15 cellular contexts compared by ENCODE assay signal in genomic region chr4:150212927-150213326, GRCh38.
DNase-seq lines count a peak whose midpoint lies in the region; ATAC-seq and TF ChIP-seq lines count a peak whose summit lies in the region.
"Had no signal": no experiment of that assay in that cellular context is flagged by ENCODE, and none has a peak within 500 bp of the region (broad histone marks: within the 10 kb centered on the region; RNA-seq: fewer than 3 reads in every experiment).

No MANE protein-coding gene starts in this region.

- intact Hi-C loops in PC-9 (cut with micrococcal nuclease; ENCODE audit: unreplicated experiment), result loop anchor here (1.0 to 10.0 kb wide), 3 partner anchors 94 to 206 kb away; no protein-coding TSS in a partner anchor
- intact Hi-C loops in activated CD4-positive, alpha-beta T cell treated with anti-CD3 and anti-CD28 coated beads for 36 hours (cut with DNase I, micrococcal nuclease), result no loop called here

- peak overlapping the region in 1 of 2 experiments; percentile 19 for H2BK12ac ChIP-seq in mesenchymal stem cell (ENCODE audit: low read length in 2 of 2)

- CTCF ChIA-PET in PC-9 (lab: Charles Lee), result no interaction called here
- CTCF ChIA-PET in activated CD4-positive, alpha-beta T cell treated with anti-CD3 and anti-CD28 coated beads for 36 hours (lab: Charles Lee), result no interaction called here

- no peak overlapping the region for H3K4me3 Mint-ChIP-seq in activated CD4-positive, alpha-beta T cell treated with anti-CD3 and anti-CD28 coated beads for 36 hours
- H3K4me3 Mint-ChIP-seq: activated T-cell treated with anti-CD3 and anti-CD28 coated beads, Interleukin-2, amount 50 U/mL, for 72 hours; naive thymus-derived CD8-positive, alpha-beta T cell had no signal

- H3K4me1 ChIP-seq in PC-9 (replicated peaks; ENCODE audit: insufficient read depth) (peaks cover 56% of the 10 kb centered on the region), mesendoderm (ENCODE audit: control insufficient read depth, low read depth, low read length) (no peaks in the 10 kb centered on the region), mesenchymal stem cell (ENCODE audit: control insufficient read depth, insufficient read depth, low read depth, low read length) (peaks cover 2% of the 10 kb centered on the region)

- no peaks in the 10 kb centered on the region for H3K27me3 ChIP-seq in PC-9 (ENCODE audit: insufficient read depth, low read depth)
- H3K27me3 ChIP-seq in mesendoderm (ENCODE audit: insufficient read depth, low read length, poor library complexity), result no peaks in the 10 kb centered on the region
- H3K27me3 ChIP-seq in mesenchymal stem cell (ENCODE audit: control insufficient read depth in 1 of 2, insufficient read depth in 1 of 2, low read length in 2 of 2), result no peaks in the 10 kb centered on the region
- H3K27me3 ChIP-seq: adrenal gland had no signal

- H3K27ac ChIP-seq in PC-9 (peak overlapping the region; percentile 43), mesendoderm (ENCODE audit: low read depth, low read length) (no peak overlapping the region), mesenchymal stem cell (ENCODE audit: low read length, poor library complexity, severe bottlenecking) (no peak overlapping the region)
- H3K27ac ChIP-seq: adrenal gland had no signal

- H2BK15ac ChIP-seq in mesendoderm (replicated peaks; ENCODE audit: low read depth) (no peak overlapping the region), mesenchymal stem cell (ENCODE audit: low read depth, poor library complexity, severe bottlenecking) (no peak overlapping the region)

- H3K27me3 Mint-ChIP-seq in activated CD4-positive, alpha-beta T cell treated with anti-CD3 and anti-CD28 coated beads for 36 hours, result peaks cover 3% of the 10 kb centered on the region

- H3K4me3 ChIP-seq in PC-9 (no peak overlapping the region), mesendoderm (ENCODE audit: low read length) (no peak overlapping the region), mesenchymal stem cell (ENCODE audit: insufficient read depth in 1 of 2, low read depth in 1 of 2, low read length in 2 of 2) (no peak overlapping the region)
- H3K4me3 ChIP-seq: adrenal gland had no signal

- peak; percentile 61 for ATAC-seq in GM18868 (IDR thresholded peaks at IDR 0.05; ENCODE audit: unreplicated experiment)
- peak; percentile 47 for ATAC-seq in HG02973 (IDR thresholded peaks at IDR 0.05; ENCODE audit: unreplicated experiment)
- ATAC-seq in activated CD4-positive, alpha-beta T cell treated with anti-CD3 and anti-CD28 coated beads for 36 hours, result no peak
- ATAC-seq: naive thymus-derived CD8-positive, alpha-beta T cell had no signal

- no peaks in the 10 kb centered on the region for H3K9me2 ChIP-seq in PC-9 (ENCODE audit: insufficient read depth)

- H4K5ac ChIP-seq in mesendoderm (ENCODE audit: low read length), result no peak overlapping the region

- no peaks in the 10 kb centered on the region for H3K9me3 ChIP-seq in PC-9 (ENCODE audit: insufficient read depth, low read depth)
- H3K9me3 ChIP-seq in mesenchymal stem cell (ENCODE audit: control insufficient read depth, low read length), result no peaks in the 10 kb centered on the region
- H3K9me3 ChIP-seq: adrenal gland had no signal

- H2AK5ac ChIP-seq in mesendoderm (ENCODE audit: low read length) (no peak overlapping the region), mesenchymal stem cell (ENCODE audit: low read length, severe bottlenecking) (no peak overlapping the region)

- H3K79me2 ChIP-seq in PC-9 (ENCODE audit: low read depth) (no peaks in the 10 kb centered on the region), mesendoderm (ENCODE audit: control insufficient read depth, insufficient read depth, low read length) (no peaks in the 10 kb centered on the region)

- H3K4me2 ChIP-seq in PC-9 (peak overlapping the region; percentile 1; the same call in 1 of the 2 replicates), mesendoderm (ENCODE audit: low read length) (no peak overlapping the region), mesenchymal stem cell (ENCODE audit: low read length, poor library complexity, severe bottlenecking) (no peak overlapping the region)

- H3K23ac ChIP-seq in mesendoderm (ENCODE audit: low read length) (no peak overlapping the region), mesenchymal stem cell (ENCODE audit: low read length in 2 of 2) (no peak overlapping the region)

- H4K8ac ChIP-seq in mesendoderm (ENCODE audit: low read depth, low read length) (no peak overlapping the region), mesenchymal stem cell (ENCODE audit: low read length) (no peak overlapping the region)

- H3K36me3 ChIP-seq in PC-9 (ENCODE audit: low read depth), result no peaks in the 10 kb centered on the region
- no peaks in the 10 kb centered on the region for H3K36me3 ChIP-seq in mesendoderm (ENCODE audit: control insufficient read depth, insufficient read depth, low read length)
- no peaks in the 10 kb centered on the region for H3K36me3 ChIP-seq in mesenchymal stem cell (ENCODE audit: control insufficient read depth in 1 of 2, insufficient read depth in 2 of 2, low read depth in 1 of 2, low read length in 2 of 2)
- H3K36me3 ChIP-seq: adrenal gland had no signal

- POLR2A ChIA-PET in PC-9 (lab: Charles Lee; ENCODE audit: unreplicated experiment), result no interaction called here
- POLR2A ChIA-PET in activated CD4-positive, alpha-beta T cell treated with anti-CD3 and anti-CD28 coated beads for 36 hours (lab: Charles Lee), result no interaction called here

- H4K91ac ChIP-seq in mesenchymal stem cell (ENCODE audit: low read length), result no peak overlapping the region

- DNase-seq in PC-9 (peak; percentile 65 to 80), mesendoderm (peak; percentile 80), GM13976 (ENCODE audit: low spot score) (no peak), mesenchymal stem cell (no peak), GF-D8 (lab: John Stamatoyannopoulos, UW) (no peak)
- no peak for DNase-seq in activated CD4-positive, alpha-beta T cell treated with anti-CD3 and anti-CD28 coated beads for 36 hours
- DNase-seq: activated T-cell treated with anti-CD3 and anti-CD28 coated beads, Interleukin-2, amount 50 U/mL, for 72 hours; adrenal gland; MV-4-11; naive thymus-derived CD8-positive, alpha-beta T cell; NCI-H446; stimulated activated CD8-positive, alpha-beta memory T cell treated with anti-CD3 and anti-CD28 coated beads, Interleukin-4, amount 100 ng/mL, for 48 hours; T-helper 9 cell had no signal

- H3K36me3 Mint-ChIP-seq in activated CD4-positive, alpha-beta T cell treated with anti-CD3 and anti-CD28 coated beads for 36 hours (ENCODE audit: low read depth), result no peaks in the 10 kb centered on the region
- H3K36me3 Mint-ChIP-seq: naive thymus-derived CD8-positive, alpha-beta T cell had no signal

- no peak overlapping the region for H2AFZ ChIP-seq in PC-9
- H2AFZ ChIP-seq in mesenchymal stem cell (ENCODE audit: low read depth, low read length), result no peak overlapping the region

- no peak overlapping the region for H3K9ac ChIP-seq in mesendoderm (ENCODE audit: low read length)
- no peak overlapping the region for H3K9ac ChIP-seq in mesenchymal stem cell (ENCODE audit: low read length)

- BruUV-seq in PC-9 (replicated peaks; lab: Mats Ljungman, UMichigan), result no TSS peak

- no peak overlapping the region for H3K27ac Mint-ChIP-seq in activated CD4-positive, alpha-beta T cell treated with anti-CD3 and anti-CD28 coated beads for 36 hours
- H3K27ac Mint-ChIP-seq: activated T-cell treated with anti-CD3 and anti-CD28 coated beads, Interleukin-2, amount 50 U/mL, for 72 hours; naive thymus-derived CD8-positive, alpha-beta T cell had no signal

- no CpG with 5 or more reads among the region's 2 CpGs for WGBS in mesendoderm (ENCODE audit: extremely low coverage, insufficient coverage, low lambda C conversion rate)
- 100% methylated on average over 2 of the region's 2 CpGs for WGBS in mesenchymal stem cell

- H3K56ac ChIP-seq in mesendoderm (ENCODE audit: low read length), result no peak overlapping the region

- in situ Hi-C loops in GM13976 (cut with MboI; ENCODE audit: low sequenced_read_pairs, unreplicated experiment), result loop anchor here (10.0 kb wide), 1 partner anchor 208 kb away; no protein-coding TSS in a partner anchor

- no peak overlapping the region for H2BK120ac ChIP-seq in mesendoderm (ENCODE audit: low read depth, low read length)
- no peak overlapping the region for H2BK120ac ChIP-seq in mesenchymal stem cell (ENCODE audit: low read depth, low read length)

- H3K9me3 Mint-ChIP-seq in activated CD4-positive, alpha-beta T cell treated with anti-CD3 and anti-CD28 coated beads for 36 hours (ENCODE audit: low read depth), result no peaks in the 10 kb centered on the region
- H3K9me3 Mint-ChIP-seq: activated T-cell treated with anti-CD3 and anti-CD28 coated beads, Interleukin-2, amount 50 U/mL, for 72 hours; naive thymus-derived CD8-positive, alpha-beta T cell had no signal

- H3F3A ChIP-seq in PC-9 (ENCODE audit: insufficient read depth, low read depth), result peaks cover 5% of the 10 kb centered on the region; the same call in 1 of the 2 replicates

- TF ChIP-seq CTCF in PC-9 (conservative IDR thresholded peaks at IDR 0.05) (no peak), GM13976 (IDR thresholded peaks at IDR 0.05; ENCODE audit: borderline replicate concordance, control extremely low read depth, extremely low read depth, insufficient read depth, missing control alignments) (no peak)

- H2BK5ac ChIP-seq in mesendoderm (ENCODE audit: low read length) (no peak overlapping the region), mesenchymal stem cell (ENCODE audit: low read depth, low read length, poor library complexity, severe bottlenecking) (no peak overlapping the region)

- H4K20me1 ChIP-seq in PC-9 (ENCODE audit: insufficient read depth), result no peaks in the 10 kb centered on the region

- no peak overlapping the region for H3K4ac ChIP-seq in mesendoderm (ENCODE audit: low read depth, low read length)
- peak overlapping the region in 1 of 2 experiments; percentile 60 for H3K4ac ChIP-seq in mesenchymal stem cell (ENCODE audit: low read depth in 1 of 2, low read length in 2 of 2)

- no peak overlapping the region for H3K18ac ChIP-seq in mesendoderm (ENCODE audit: low read length)
- H3K18ac ChIP-seq in mesenchymal stem cell (ENCODE audit: low read depth in 1 of 2, low read length in 2 of 2), result peak overlapping the region in 1 of 2 experiments; percentile 56

- H3K14ac ChIP-seq in mesenchymal stem cell (ENCODE audit: low read length in 2 of 2), result no peak overlapping the region

- H3K4me1 Mint-ChIP-seq in activated CD4-positive, alpha-beta T cell treated with anti-CD3 and anti-CD28 coated beads for 36 hours, result no peaks in the 10 kb centered on the region

- H3K79me1 ChIP-seq in mesendoderm (ENCODE audit: low read length), result no peaks in the 10 kb centered on the region
- H3K79me1 ChIP-seq in mesenchymal stem cell (replicated peaks; ENCODE audit: low read length, poor library complexity, severe bottlenecking), result no peaks in the 10 kb centered on the region

Comparison
In these comparisons a context has a peak if more than half of its experiments do, and no peak if none do; other contexts are left out.
1. DNase-seq: peak in PC-9 (2 of 2) and mesendoderm (single experiment); none in activated CD4-positive, alpha-beta T cell treated with anti-CD3 and anti-CD28 coated beads for 36 hours (single experiment), GM13976 (single experiment), mesenchymal stem cell (single experiment) and GF-D8 (single experiment).